ENCODE assay signal across 12 cellular contexts in the genomic region with DNA sequence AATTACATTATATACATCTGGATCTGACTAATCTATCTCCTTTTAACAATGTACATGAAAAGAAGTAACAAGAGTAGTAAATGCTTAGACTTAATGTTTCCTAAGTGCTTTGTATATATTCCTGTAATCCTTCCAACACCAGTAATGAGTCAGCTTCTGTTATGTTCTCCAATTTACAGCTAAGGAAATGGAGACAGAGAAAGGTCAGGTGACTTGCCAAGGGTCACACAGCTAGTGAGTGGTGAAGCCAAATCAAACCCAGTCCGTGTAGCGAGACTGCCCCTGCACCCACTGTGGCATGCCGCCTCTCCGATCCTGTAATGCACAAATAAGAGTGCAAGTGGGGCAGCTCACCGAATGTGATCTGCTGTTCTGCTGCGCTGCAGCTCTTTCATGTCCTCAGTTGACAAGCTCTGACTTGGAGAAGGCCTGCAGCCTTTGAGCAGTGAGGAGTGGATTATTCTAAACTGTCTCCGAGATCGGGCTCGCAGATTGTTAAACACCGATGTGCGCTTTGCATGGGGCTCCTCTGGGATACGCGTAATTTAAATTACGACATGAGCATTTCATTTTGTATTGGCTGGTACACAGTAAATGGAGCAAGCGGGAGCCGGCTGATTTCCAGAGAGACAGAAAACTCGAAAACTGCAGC.
DNase-seq lines count a peak whose midpoint lies in the region; ATAC-seq and TF ChIP-seq lines count a peak whose summit lies in the region.
"Had no signal": no experiment of that assay in that cellular context is flagged by ENCODE, and none has a peak within 500 bp of the region (broad histone marks: within the 10 kb centered on the region; RNA-seq: fewer than 3 reads in every experiment).

No MANE protein-coding gene starts in this region.

- no peaks in the 10 kb centered on the region for H3K9me3 ChIP-seq in mammary epithelial cell (replicated peaks; ENCODE audit: insufficient read depth, low read length)
- H3K9me3 ChIP-seq: vagina had no signal

- WGBS in mammary epithelial cell (ENCODE audit: low coverage, missing lambda C conversion rate) = 23% methylated on average over 16 of the region's 17 CpGs

- H4K20me1 ChIP-seq in mammary epithelial cell (ENCODE audit: insufficient read depth, low read length) = no peaks in the 10 kb centered on the region

- peaks cover 6% of the 10 kb centered on the region for H3K9me3 Mint-ChIP-seq in nephron progenitor cell
- no peaks in the 10 kb centered on the region for H3K9me3 Mint-ChIP-seq in activated CD4-positive, alpha-beta T cell treated with anti-CD3 and anti-CD28 coated beads, Interleukin-2, amount 10 ng/mL, durations not matched to agents 24 days and 14 days

- no peak for ATAC-seq in GM18858 (IDR thresholded peaks at IDR 0.05; ENCODE audit: unreplicated experiment)
- ATAC-seq in HG03280 (IDR thresholded peaks at IDR 0.05; ENCODE audit: unreplicated experiment) = no peak
- ATAC-seq: left lung had no signal

- no peak for TF ChIP-seq CTCF in AG04449 (IDR thresholded peaks at IDR 0.05; ENCODE audit: insufficient read depth, low read length, missing control alignments)
- TF ChIP-seq CTCF in mammary epithelial cell (conservative IDR thresholded peaks at IDR 0.05 in 1 of 2, IDR thresholded peaks at IDR 0.05 in 1 of 2; ENCODE audit: extremely low read depth in 1 of 2, insufficient read depth in 1 of 2, low read depth in 1 of 2, low read length in 2 of 2) = no peak
- TF ChIP-seq CTCF in nephron progenitor cell (IDR thresholded peaks at IDR 0.05) = no peak

- POLR2A ChIA-PET in AG04449 (lab: Yijun Ruan, JAX) = interaction anchor here (0.6 kb wide), 1 partner anchor 133 kb away, joined by 3 read pairs; no protein-coding TSS in a partner anchor

- H3K27me3 Mint-ChIP-seq in nephron progenitor cell (ENCODE audit: low read depth, poor library complexity) = no peaks in the 10 kb centered on the region
- no peaks in the 10 kb centered on the region for H3K27me3 Mint-ChIP-seq in activated CD4-positive, alpha-beta T cell treated with anti-CD3 and anti-CD28 coated beads, Interleukin-2, amount 10 ng/mL, durations not matched to agents 24 days and 14 days

- H3K4me2 ChIP-seq in mammary epithelial cell (ENCODE audit: insufficient read depth, low read depth, low read length) = peak overlapping the region; percentile 44

- H3K79me2 ChIP-seq in mammary epithelial cell (ENCODE audit: insufficient read depth, low read length) = no peaks in the 10 kb centered on the region

- in situ Hi-C loops in mammary epithelial cell (cut with MboI; ENCODE audit: low sequenced_read_pairs in 2 of 2) = no loop called here

- no peaks in the 10 kb centered on the region for H3K36me3 Mint-ChIP-seq in nephron progenitor cell (ENCODE audit: low read depth)
- H3K36me3 Mint-ChIP-seq in activated CD4-positive, alpha-beta T cell treated with anti-CD3 and anti-CD28 coated beads, Interleukin-2, amount 10 ng/mL, durations not matched to agents 24 days and 14 days (ENCODE audit: low read depth) = no peaks in the 10 kb centered on the region

- H3K4me1 ChIP-seq in mammary epithelial cell (ENCODE audit: insufficient read depth, low read length) = peaks cover 20% of the 10 kb centered on the region
- H3K4me1 ChIP-seq: left lung had no signal

- no peak overlapping the region for H3K4me3 Mint-ChIP-seq in nephron progenitor cell
- no peak overlapping the region for H3K4me3 Mint-ChIP-seq in activated CD4-positive, alpha-beta T cell treated with anti-CD3 and anti-CD28 coated beads, Interleukin-2, amount 10 ng/mL, durations not matched to agents 24 days and 14 days
- H3K4me3 Mint-ChIP-seq: B cell had no signal

- peaks cover 7% of the 10 kb centered on the region for H3K4me1 Mint-ChIP-seq in nephron progenitor cell
- no peaks in the 10 kb centered on the region for H3K4me1 Mint-ChIP-seq in activated CD4-positive, alpha-beta T cell treated with anti-CD3 and anti-CD28 coated beads, Interleukin-2, amount 10 ng/mL, durations not matched to agents 24 days and 14 days
- H3K4me1 Mint-ChIP-seq: B cell had no signal

- H3K4me3 ChIP-seq in AG04449 (ENCODE audit: low read depth, low read length) = 0 out of 2 replicates have a peak overlapping the region, but pooled peaks have one; percentile 10
- H3K4me3 ChIP-seq in mammary epithelial cell (replicated peaks in 1 of 3; ENCODE audit: insufficient read depth in 1 of 3, low read depth in 2 of 3, low read length in 3 of 3) = no peak overlapping the region
- H3K4me3 ChIP-seq: left lung, vagina had no signal

- peak overlapping the region; percentile 58 for H3K27ac Mint-ChIP-seq in nephron progenitor cell
- H3K27ac Mint-ChIP-seq in activated CD4-positive, alpha-beta T cell treated with anti-CD3 and anti-CD28 coated beads, Interleukin-2, amount 10 ng/mL, durations not matched to agents 24 days and 14 days = no peak overlapping the region
- H3K27ac Mint-ChIP-seq: B cell had no signal

- TF ChIP-seq RAD21 in Ishikawa (IDR thresholded peaks at IDR 0.05; ENCODE audit: low read depth) = no peak

- no peaks in the 10 kb centered on the region for H3K27me3 ChIP-seq in mammary epithelial cell (ENCODE audit: insufficient read depth, low read length)
- H3K27me3 ChIP-seq: left lung, vagina had no signal

- CTCF ChIA-PET in AG04449 (lab: Yijun Ruan, JAX) (interaction anchor here (1.4 kb wide), 1 partner anchor 21 kb away, joined by 3 read pairs; no protein-coding TSS in a partner anchor), mammary epithelial cell (lab: Charles Lee; ENCODE audit: low non-redundant PET) (interaction anchor here (0.7 kb wide), 1 partner anchor 975 kb away, joined by 3 read pairs; no protein-coding TSS in a partner anchor)

- no peak overlapping the region for H3K9ac ChIP-seq in mammary epithelial cell (ENCODE audit: insufficient read depth, low read length)

- peak overlapping the region; percentile 74 for H2AFZ ChIP-seq in mammary epithelial cell (ENCODE audit: low read depth, low read length)

- H3K27ac ChIP-seq in mammary epithelial cell (ENCODE audit: insufficient read depth, low read depth, low read length) = no peak overlapping the region
- H3K27ac ChIP-seq: left lung, vagina had no signal

- dilution Hi-C loops in mammary epithelial cell (cut with HindIII; ENCODE audit: low sequenced_read_pairs) = no loop called here

- no TSS peak for BruUV-seq in mammary epithelial cell (replicated peaks; lab: Mats Ljungman, UMichigan)

- intact Hi-C loops in mammary epithelial cell (cut with micrococcal nuclease) = no loop called here
- intact Hi-C loops in activated CD4-positive, alpha-beta T cell treated with anti-CD3 and anti-CD28 coated beads, Interleukin-2, amount 10 ng/mL, durations not matched to agents 24 days and 14 days (cut with micrococcal nuclease) = no loop called here

- TF ChIP-seq EP300 in Ishikawa (IDR thresholded peaks at IDR 0.05; ENCODE audit: borderline replicate concordance) = no peak

- no peaks in the 10 kb centered on the region for H3K36me3 ChIP-seq in mammary epithelial cell (ENCODE audit: insufficient read depth, low read length)
- H3K36me3 ChIP-seq: left lung, vagina had no signal

- peak; percentile 52 for DNase-seq in AG04449 (ENCODE audit: low read depth, low spot score)
- peak; percentile 39 for DNase-seq in mammary epithelial cell
- DNase-seq in nephron progenitor cell = no peak
- no peak for DNase-seq in activated CD4-positive, alpha-beta T cell treated with anti-CD3 and anti-CD28 coated beads, Interleukin-2, amount 10 ng/mL, durations not matched to agents 24 days and 14 days
- no peak for DNase-seq in NCI-H187 treated with DMSO at 0.1 percent for 48 hours (lab: John Stamatoyannopoulos, UW)
- DNase-seq: left lung, T-helper 2 cell had no signal

TF ChIP-seq in Ishikawa, 13 proteins besides CTCF, POLR2A, EP300 and RAD21:
- TF ChIP-seq NFIC (IDR thresholded peaks at IDR 0.05) = no peak
- peak; percentile 27; the same call in 1 of the 2 replicates for TF ChIP-seq USF1 (IDR thresholded peaks at IDR 0.05)
- no peak for TF ChIP-seq FOXM1 (IDR thresholded peaks at IDR 0.05; ENCODE audit: borderline replicate concordance, low read depth)
- no peak for TF ChIP-seq TCF12 (IDR thresholded peaks at IDR 0.05; ENCODE audit: low read depth)
- no peak for TF ChIP-seq ZBTB7A (IDR thresholded peaks at IDR 0.05; ENCODE audit: low read depth)
- TF ChIP-seq YY1 (IDR thresholded peaks at IDR 0.05; ENCODE audit: low read depth) = no peak
- no peak for TF ChIP-seq TAF1 (IDR thresholded peaks at IDR 0.05; ENCODE audit: low read depth)
- TF ChIP-seq MAX (IDR thresholded peaks at IDR 0.05) = no peak

Comparison
In these comparisons a context has a peak if more than half of its experiments do, and no peak if none do; other contexts are left out.
1. DNase-seq: peak in AG04449 (single experiment) and mammary epithelial cell (single experiment); none in nephron progenitor cell (single experiment), activated CD4-positive, alpha-beta T cell treated with anti-CD3 and anti-CD28 coated beads, Interleukin-2, amount 10 ng/mL, durations not matched to agents 24 days and 14 days (single experiment) and NCI-H187 treated with DMSO at 0.1 percent for 48 hours (single experiment).